ENCODE assay signal across 15 cellular contexts in genomic region chr15:74613089-74613952, GRCh38. TPM values are rescaled to one million over a fixed set of nuclear protein-coding genes. Genes with fewer than 3 reads are reported as not detected.
DNase-seq lines count a peak whose midpoint lies in the region; ATAC-seq, FAIRE-seq and TF ChIP-seq lines count a peak whose summit lies in the region.
"Had no signal": no experiment of that assay in that cellular context is flagged by ENCODE, and none has a peak within 500 bp of the region (broad histone marks: within the 10 kb centered on the region; RNA-seq: fewer than 3 reads in every experiment).

No MANE protein-coding gene starts in this region.

- H3K27ac Mint-ChIP-seq in WTC11: no peak overlapping the region

- H3K9me3 ChIP-seq in cardiac muscle cell (ENCODE audit: low read depth) (no peaks in the 10 kb centered on the region), kidney (ENCODE audit: control insufficient read depth in 1 of 2, low read length in 2 of 2) (no peaks in the 10 kb centered on the region), vagina (no peaks in the 10 kb centered on the region)
- H3K9me3 ChIP-seq: SK-N-SH had no signal

- CTCF ChIA-PET in WTC11 (lab: Charles Lee): interaction anchor here (0.7 to 4.3 kb wide), 10 partner anchors 11 to 241 kb away, joined by 3 to 29 read pairs (median 6); partner anchors contain the start of gene ARID3B

- H3K36me3 ChIP-seq in cardiac muscle cell (no peaks in the 10 kb centered on the region), kidney (ENCODE audit: control insufficient read depth in 1 of 2, insufficient read depth in 2 of 2, low read length in 2 of 2) (no peaks in the 10 kb centered on the region), vagina (no peaks in the 10 kb centered on the region)

- peak overlapping the region; percentile 86; the same call in 1 of the 2 replicates for H3K4me3 Mint-ChIP-seq in WTC11

- no peaks in the 10 kb centered on the region for H3K9me3 Mint-ChIP-seq in WTC11

- POLR2A ChIA-PET in WTC11 (lab: Charles Lee): interaction anchor here (0.5 to 3.4 kb wide), 4 partner anchors 15 to 147 kb away, joined by 3 to 16 read pairs (median 6); no protein-coding TSS in a partner anchor

- no peak for TF ChIP-seq POLR2A in vagina (IDR thresholded peaks at IDR 0.05)

- peak overlapping the region; percentile 58 for H3K27ac ChIP-seq in cardiac muscle cell
- no peak overlapping the region for H3K27ac ChIP-seq in kidney (ENCODE audit: low read depth in 2 of 2, low read length in 2 of 2)
- peak overlapping the region; percentile 91 for H3K27ac ChIP-seq in vagina

- H3K4me1 ChIP-seq in cardiac muscle cell (ENCODE audit: low read depth): peaks cover 26% of the 10 kb centered on the region
- H3K4me1 ChIP-seq in kidney (ENCODE audit: control insufficient read depth in 1 of 2, insufficient read depth in 1 of 2, low read depth in 1 of 2, low read length in 2 of 2): peaks cover 11 to 18% of the 10 kb centered on the region in 2 donors
- H3K4me1 ChIP-seq in vagina: peaks cover 30% of the 10 kb centered on the region

- no peak overlapping the region for H3K4me3 ChIP-seq in cardiac muscle cell
- no peak overlapping the region for H3K4me3 ChIP-seq in kidney (ENCODE audit: low read length in 2 of 2)
- peak overlapping the region in 1 of 2 donors; percentile 98 for H3K4me3 ChIP-seq in vagina

- H3K9ac ChIP-seq in kidney (ENCODE audit: low read length in 2 of 2): no peak overlapping the region

- H3K27me3 ChIP-seq in cardiac muscle cell (no peaks in the 10 kb centered on the region), vagina (no peaks in the 10 kb centered on the region)

- ATAC-seq in left ventricle myocardium superior (no peak), WTC11 (no peak), GM18858 (IDR thresholded peaks at IDR 0.05; ENCODE audit: unreplicated experiment) (no peak), HG03196 (IDR thresholded peaks at IDR 0.05; ENCODE audit: unreplicated experiment) (no peak)

- no peak for DNase-seq in cardiac muscle cell (ENCODE audit: low read depth in 1 of 2, low spot score in 1 of 2)
- DNase-seq in left ventricle myocardium superior: no peak
- no peak for DNase-seq in WTC11 (ENCODE audit: low spot score)
- peak; percentile 52 for DNase-seq in kidney
- DNase-seq in vagina (ENCODE audit: extremely low spot score in 2 of 2): no peak
- no peak for DNase-seq in NCI-H748 (lab: John Stamatoyannopoulos, UW; ENCODE audit: unreplicated experiment)
- DNase-seq: Calu3; islet precursor cell; NCI-H1105 treated with DMSO at 0.1 percent for 48 hours; NCI-H774; posterior cingulate gyrus; SK-N-SH; stimulated activated CD4-positive, alpha-beta T cell treated with anti-CD3 and anti-CD28 coated beads, Interleukin-2, amount 100 ng/mL, for 48 hours had no signal

- no peak for FAIRE-seq in kidney (lab: Jason Lieb, UNC)

- no peaks in the 10 kb centered on the region for H3K36me3 Mint-ChIP-seq in WTC11

- H3K27me3 Mint-ChIP-seq in WTC11 (ENCODE audit: low read depth): peaks cover 30% of the 10 kb centered on the region

- no peak for TF ChIP-seq CTCF in cardiac muscle cell (IDR thresholded peaks at IDR 0.05; ENCODE audit: low read depth, low read length)
- TF ChIP-seq CTCF in WTC11 (IDR thresholded peaks at IDR 0.05): no peak
- TF ChIP-seq CTCF in kidney (IDR thresholded peaks at IDR 0.05; ENCODE audit: borderline replicate concordance, extremely low read depth, insufficient read depth): no peak
- TF ChIP-seq CTCF in vagina (IDR thresholded peaks at IDR 0.05): no peak

- H3K4me1 Mint-ChIP-seq in WTC11: peaks cover 17% of the 10 kb centered on the region

- intact Hi-C loops in left ventricle myocardium superior (cut with micrococcal nuclease): loop anchor here (10.0 kb wide), 1 partner anchor 69 kb away; the partner anchor contains the start of gene ARID3B
- intact Hi-C loops in kidney (cut with DNase I): no loop called here
- intact Hi-C loops in vagina (cut with DNase I): loop anchor here (5.0 kb wide), 1 partner anchor 66 kb away; no protein-coding TSS in a partner anchor

TF ChIP-seq in WTC11, 78 proteins besides CTCF, POLR2A, EP300 and RAD21:
- TF ChIP-seq SMAD3 (CRISPR knock-in tag; IDR thresholded peaks at IDR 0.05; ENCODE audit: borderline replicate concordance): no peak
- TF ChIP-seq GTF2I (CRISPR knock-in tag; conservative IDR thresholded peaks at IDR 0.05): no peak
TF ChIP-seq in WTC11: peak in this region for 0.

RNA-seq across cellular contexts. Expression of gene CLK3, which starts 2.3 kb away (rescaled TPM):
- 193 and 319 TPM in 2 replicates for total RNA-seq in cardiac muscle cell
- 100 and 125 TPM in 2 replicates for polyA plus RNA-seq in cardiac muscle cell
- 55.3 TPM for total RNA-seq in left ventricle myocardium superior
- 45.2 to 48.1 TPM (median 46.3 TPM) in 3 replicates for total RNA-seq in WTC11 (2021)
- total RNA-seq in kidney: 66.3 TPM
- polyA plus RNA-seq in kidney (ENCODE audit: insufficient read depth, low read depth, low replicate concordance): 54.1 TPM
- total RNA-seq in vagina: 89.1 TPM

Comparison
In these comparisons a context has a peak if more than half of its experiments do, and no peak if none do; other contexts are left out.
1. H3K27ac ChIP-seq: peak in cardiac muscle cell (single experiment) and vagina (single experiment); none in kidney (0 of 2).